Comparison of ENCODE assay signal across 22 cellular contexts in genomic region chr14:29339491-29339890, GRCh38.
DNase-seq lines count a peak whose midpoint lies in the region; ATAC-seq and TF ChIP-seq lines count a peak whose summit lies in the region.
"Had no signal": no experiment of that assay in that cellular context is flagged by ENCODE, and none has a peak within 500 bp of the region (broad histone marks: within the 10 kb centered on the region; RNA-seq: fewer than 3 reads in every experiment).

No MANE protein-coding gene starts in this region.

- peaks cover 6 to 11% of the 10 kb centered on the region in 2 donors for H3K9me3 Mint-ChIP-seq in activated T-cell treated with anti-CD3 and anti-CD28 coated beads, Interleukin-2, amount 50 U/mL, for 72 hours
- H3K9me3 Mint-ChIP-seq: dendritic cell treated with granulocyte-macrophage colony-stimulating factor and Interleukin-4, amounts not matched to agents 40 ng/mL and 50 ng/mL, for 4 days had no signal

- no peaks in the 10 kb centered on the region for H4K20me1 ChIP-seq in GM23248 (ENCODE audit: insufficient read depth)

- H3K27me3 ChIP-seq in GM23248 (replicated peaks; ENCODE audit: insufficient read depth), result no peaks in the 10 kb centered on the region

- H3K9ac ChIP-seq in GM23248, result no peak overlapping the region

- H3K4me2 ChIP-seq in GM23248 (ENCODE audit: unreplicated experiment), result no peak overlapping the region

- H3K79me2 ChIP-seq in GM23248 (ENCODE audit: insufficient read depth), result no peaks in the 10 kb centered on the region

- in situ Hi-C loops in GM23248 (cut with MboI), result no loop called here

- no peak overlapping the region for H3K4me3 Mint-ChIP-seq in activated T-cell treated with anti-CD3 and anti-CD28 coated beads, Interleukin-2, amount 50 U/mL, for 72 hours
- H3K4me3 Mint-ChIP-seq: activated T-helper 17 cell treated with anti-CD3 and anti-CD28 coated beads, Interleukin-2, amount 50 U/mL, for 72 hours; CD4-positive, alpha-beta memory T cell; dendritic cell treated with granulocyte-macrophage colony-stimulating factor and Interleukin-4, amounts not matched to agents 40 ng/mL and 50 ng/mL, for 4 days; H9; mesothelial cell of epicardium; nephron; stimulated activated effector memory CD8-positive, alpha-beta T cell treated with anti-CD3 and anti-CD28 coated beads, Interleukin-12 subunit alpha, Interleukin-12 subunit beta, amount 100 ng/mL, for 72 hours had no signal

- H3K36me3 Mint-ChIP-seq in activated T-cell treated with anti-CD3 and anti-CD28 coated beads, Interleukin-2, amount 50 U/mL, for 72 hours (ENCODE audit: insufficient read depth in 2 of 2), result peaks cover 0 to 2% of the 10 kb centered on the region in 2 donors
- H3K36me3 Mint-ChIP-seq: CD4-positive, alpha-beta memory T cell; mesothelial cell of epicardium; stimulated activated effector memory CD8-positive, alpha-beta T cell treated with anti-CD3 and anti-CD28 coated beads, Interleukin-12 subunit alpha, Interleukin-12 subunit beta, amount 100 ng/mL, for 72 hours had no signal

- no peaks in the 10 kb centered on the region for H3K4me1 Mint-ChIP-seq in activated T-cell treated with anti-CD3 and anti-CD28 coated beads, Interleukin-2, amount 50 U/mL, for 72 hours (ENCODE audit: low read depth)
- H3K4me1 Mint-ChIP-seq: activated T-helper 17 cell treated with anti-CD3 and anti-CD28 coated beads, Interleukin-2, amount 50 U/mL, for 72 hours; CD4-positive, alpha-beta memory T cell; mesothelial cell of epicardium; nephron; stimulated activated effector memory CD8-positive, alpha-beta T cell treated with anti-CD3 and anti-CD28 coated beads, Interleukin-12 subunit alpha, Interleukin-12 subunit beta, amount 100 ng/mL, for 72 hours had no signal

- no peaks in the 10 kb centered on the region for H3K9me3 ChIP-seq in GM23248 (ENCODE audit: low read depth)
- H3K9me3 ChIP-seq: thoracic aorta had no signal

- H2AFZ ChIP-seq in GM23248, result no peak overlapping the region

- H3K36me3 ChIP-seq in GM23248 (ENCODE audit: low read depth), result no peaks in the 10 kb centered on the region
- H3K36me3 ChIP-seq: thoracic aorta had no signal

- H3K4me3 ChIP-seq in GM23248 (no peak overlapping the region), epithelial cell of proximal tubule (ENCODE audit: low read depth, low read length) (no peak overlapping the region)
- H3K4me3 ChIP-seq: thoracic aorta had no signal

- no peaks in the 10 kb centered on the region for H3K27me3 Mint-ChIP-seq in activated T-cell treated with anti-CD3 and anti-CD28 coated beads, Interleukin-2, amount 50 U/mL, for 72 hours (ENCODE audit: low read depth)
- H3K27me3 Mint-ChIP-seq: activated T-helper 17 cell treated with anti-CD3 and anti-CD28 coated beads, Interleukin-2, amount 50 U/mL, for 72 hours; CD4-positive, alpha-beta memory T cell; dendritic cell treated with granulocyte-macrophage colony-stimulating factor and Interleukin-4, amounts not matched to agents 40 ng/mL and 50 ng/mL, for 4 days had no signal

- no peak for ATAC-seq in activated T-cell treated with anti-CD3 and anti-CD28 coated beads, Interleukin-2, amount 50 U/mL, for 72 hours (replicated peaks in 1 of 2)
- ATAC-seq: activated T-helper 17 cell treated with anti-CD3 and anti-CD28 coated beads, Interleukin-2, amount 50 U/mL, for 72 hours; left lobe of liver; stimulated activated effector memory CD8-positive, alpha-beta T cell treated with anti-CD3 and anti-CD28 coated beads, Interleukin-12 subunit alpha, Interleukin-12 subunit beta, amount 100 ng/mL, for 72 hours had no signal

- H3K27ac ChIP-seq in GM23248, result no peak overlapping the region
- H3K27ac ChIP-seq: thoracic aorta had no signal

- DNase-seq in GM23248 (peak; percentile 36), RKO (ENCODE audit: low spot score) (peak; percentile 8), epithelial cell of proximal tubule (ENCODE audit: low read depth) (peak; percentile 54), renal cortical epithelial cell (ENCODE audit: low read depth) (peak; percentile 80), NCI-H1092 (lab: John Stamatoyannopoulos, UW) (no peak)
- no peak for DNase-seq in activated CD8-positive, alpha-beta memory T cell treated with anti-CD3 and anti-CD28 coated beads, Interleukin-2, amount 50 U/mL, for 48 hours
- no peak for DNase-seq in activated T-cell treated with anti-CD3 and anti-CD28 coated beads, Interleukin-2, amount 50 U/mL, for 72 hours
- DNase-seq: activated CD4-positive, alpha-beta T cell treated with anti-CD3 and anti-CD28 coated beads for 4 hours; CD4-positive, alpha-beta memory T cell; DMS53; H9; Kasumi-1; NCI-H1105; NCI-H2081 treated with DMSO at 0.1 percent for 48 hours; NCI-H510A treated with DMSO at 0.1 percent for 48 hours had no signal

- WGBS in GM23248 (ENCODE audit: low coverage in 1 of 2, low lambda C conversion rate in 2 of 2, missing lambda C conversion rate in 2 of 2), 2 experiments, result 62 to 74% methylated on average over 1 of the region's 1 CpG

- peaks cover 4% of the 10 kb centered on the region; the same call in 1 of the 2 replicates for H3K9me2 ChIP-seq in GM23248 (ENCODE audit: insufficient read depth)

- TF ChIP-seq CTCF in epithelial cell of proximal tubule (conservative IDR thresholded peaks at IDR 0.05; ENCODE audit: low read depth, low read length), result no peak

- no peak overlapping the region for H3K27ac Mint-ChIP-seq in activated T-cell treated with anti-CD3 and anti-CD28 coated beads, Interleukin-2, amount 50 U/mL, for 72 hours
- H3K27ac Mint-ChIP-seq: activated T-helper 17 cell treated with anti-CD3 and anti-CD28 coated beads, Interleukin-2, amount 50 U/mL, for 72 hours; CD4-positive, alpha-beta memory T cell; dendritic cell treated with granulocyte-macrophage colony-stimulating factor and Interleukin-4, amounts not matched to agents 40 ng/mL and 50 ng/mL, for 4 days; mesothelial cell of epicardium; nephron; stimulated activated effector memory CD8-positive, alpha-beta T cell treated with anti-CD3 and anti-CD28 coated beads, Interleukin-12 subunit alpha, Interleukin-12 subunit beta, amount 100 ng/mL, for 72 hours had no signal

- H3K4me1 ChIP-seq in GM23248 (ENCODE audit: insufficient read depth), result peaks cover 2% of the 10 kb centered on the region; the same call in 1 of the 2 replicates

- peaks cover 7% of the 10 kb centered on the region; the same call in 1 of the 2 replicates for H3F3A ChIP-seq in GM23248 (ENCODE audit: insufficient read depth)

Comparison
In these comparisons a context has a peak if more than half of its experiments do, and no peak if none do; other contexts are left out.
1. DNase-seq: peak in GM23248 (single experiment), RKO (single experiment), epithelial cell of proximal tubule (single experiment) and renal cortical epithelial cell (single experiment); none in NCI-H1092 (single experiment), activated CD8-positive, alpha-beta memory T cell treated with anti-CD3 and anti-CD28 coated beads, Interleukin-2, amount 50 U/mL, for 48 hours (single experiment) and activated T-cell treated with anti-CD3 and anti-CD28 coated beads, Interleukin-2, amount 50 U/mL, for 72 hours (0 of 2).